ENCODE assay signal across 27 cellular contexts in genomic region chrX:135000516-135000915, GRCh38. TPM values are rescaled to one million over a fixed set of nuclear protein-coding genes. Genes with fewer than 3 reads are reported as not detected.
DNase-seq lines count a peak whose midpoint lies in the region; ATAC-seq, FAIRE-seq and TF ChIP-seq lines count a peak whose summit lies in the region.
"Had no signal": no experiment of that assay in that cellular context is flagged by ENCODE, and none has a peak within 500 bp of the region (broad histone marks: within the 10 kb centered on the region; RNA-seq: fewer than 3 reads in every experiment).

No MANE protein-coding gene starts in this region.

- H3K9me3 ChIP-seq in A549 (no peaks in the 10 kb centered on the region), ascending aorta (no peaks in the 10 kb centered on the region)
- H3K9me3 ChIP-seq: colonic mucosa, heart right ventricle, left lung, mucosa of descending colon, neutrophil had no signal

- H3K27me3 ChIP-seq in ascending aorta = no peaks in the 10 kb centered on the region
- H3K27me3 ChIP-seq: colonic mucosa, left lung, neutrophil had no signal

- intact Hi-C loops in ascending aorta (cut with DNase I) = no loop called here
- intact Hi-C loops in activated CD4-positive, alpha-beta T cell treated with anti-CD3 and anti-CD28 coated beads, Interleukin-2, amount 10 ng/mL, durations not matched to agents 24 days and 14 days (cut with micrococcal nuclease) = no loop called here

- no peak overlapping the region for H3K4me3 ChIP-seq in A549
- H3K4me3 ChIP-seq in ascending aorta = no peak overlapping the region
- H3K4me3 ChIP-seq: colonic mucosa, heart right ventricle, left lung, mucosa of descending colon had no signal

- no peaks in the 10 kb centered on the region; the same call in 1 of the 2 replicates for H3K27me3 Mint-ChIP-seq in HFFc6 (ENCODE audit: insufficient read depth)
- H3K27me3 Mint-ChIP-seq in activated CD4-positive, alpha-beta T cell treated with anti-CD3 and anti-CD28 coated beads, Interleukin-2, amount 10 ng/mL, durations not matched to agents 24 days and 14 days = peaks cover 10% of the 10 kb centered on the region
- peaks cover 20% of the 10 kb centered on the region for H3K27me3 Mint-ChIP-seq in activated naive CD4-positive, alpha-beta T cell treated with anti-CD3 and anti-CD28 coated beads, Interleukin-2, amount 10 ng/mL, durations not matched to agents 7 days and 5 days

- peaks cover 54% of the 10 kb centered on the region for H3K4me1 Mint-ChIP-seq in HFFc6 (ENCODE audit: low read depth)
- H3K4me1 Mint-ChIP-seq in activated CD4-positive, alpha-beta T cell treated with anti-CD3 and anti-CD28 coated beads, Interleukin-2, amount 10 ng/mL, durations not matched to agents 24 days and 14 days = peaks cover 9% of the 10 kb centered on the region
- peaks cover 23% of the 10 kb centered on the region for H3K4me1 Mint-ChIP-seq in activated naive CD4-positive, alpha-beta T cell treated with anti-CD3 and anti-CD28 coated beads, Interleukin-2, amount 10 ng/mL, durations not matched to agents 7 days and 5 days

- H3K4me2 ChIP-seq in A549 = peak overlapping the region; percentile 59

- TF ChIP-seq EP300 in A549 (IDR thresholded peaks at IDR 0.05) = no peak

- FAIRE-seq in A549 (lab: Jason Lieb, UNC) = no peak

- no peak for TF ChIP-seq POLR2A in A549 (IDR thresholded peaks at IDR 0.05; ENCODE audit: low read length)

- no peak for TF ChIP-seq CTCF in A549 (IDR thresholded peaks at IDR 0.05)
- no peak for TF ChIP-seq CTCF in HFFc6 (IDR thresholded peaks at IDR 0.05)
- no peak for TF ChIP-seq CTCF in ascending aorta (IDR thresholded peaks at IDR 0.05)

- DNase-seq in A549 (ENCODE audit: low read depth in 1 of 2, low spot score in 1 of 2) (peak in 1 of 2 experiments; percentile 10), HFFc6 (peak; percentile 4), ascending aorta (ENCODE audit: low spot score in 2 of 2) (no peak), hepatic stellate cell (ENCODE audit: low spot score) (peak; percentile 32), HK-2 (ENCODE audit: unreplicated experiment) (no peak)
- no peak for DNase-seq in activated CD4-positive, alpha-beta T cell treated with anti-CD3 and anti-CD28 coated beads, Interleukin-2, amount 10 ng/mL, durations not matched to agents 24 days and 14 days
- no peak for DNase-seq in activated naive CD4-positive, alpha-beta T cell treated with anti-CD3 and anti-CD28 coated beads, Interleukin-2, amount 10 ng/mL, durations not matched to agents 7 days and 5 days
- DNase-seq: activated CD4-positive, CD25-positive, alpha-beta regulatory T cell treated with anti-CD3 and anti-CD28 coated beads, Interleukin-2, amount 50 U/mL, for 72 hours; activated CD8-positive, alpha-beta memory T cell treated with anti-CD3 and anti-CD28 coated beads for 24 hours; activated naive CD4-positive, alpha-beta T cell treated with anti-CD3 and anti-CD28 coated beads for 36 hours; activated T-cell treated with anti-CD3 and anti-CD28 coated beads, Interleukin-2, amount 50 U/mL, for 48 hours; aorta; colonic mucosa; GF-D8; heart right ventricle; left lung; mucosa of descending colon; NCI-H1048; NCI-H2081; NCI-H446 treated with DMSO at 0.1 percent for 48 hours; retina; RPMI8226; stimulated activated CD8-positive, alpha-beta memory T cell treated with anti-CD3 and anti-CD28 coated beads, Interleukin-4, amount 100 ng/mL, for 48 hours had no signal

- no peaks in the 10 kb centered on the region for H3K36me3 Mint-ChIP-seq in HFFc6 (ENCODE audit: low read depth)
- H3K36me3 Mint-ChIP-seq in activated CD4-positive, alpha-beta T cell treated with anti-CD3 and anti-CD28 coated beads, Interleukin-2, amount 10 ng/mL, durations not matched to agents 24 days and 14 days (ENCODE audit: low read depth) = no peaks in the 10 kb centered on the region
- H3K36me3 Mint-ChIP-seq in activated naive CD4-positive, alpha-beta T cell treated with anti-CD3 and anti-CD28 coated beads, Interleukin-2, amount 10 ng/mL, durations not matched to agents 7 days and 5 days = no peaks in the 10 kb centered on the region
- H3K36me3 Mint-ChIP-seq: CD14-positive monocyte had no signal

- CTCF ChIA-PET in A549 (lab: Yijun Ruan, JAX) = interaction anchor here (0.8 to 2.5 kb wide), 11 partner anchors 9 to 218 kb away, joined by 3 to 20 read pairs (median 3); no protein-coding TSS in a partner anchor
- CTCF ChIA-PET in activated naive CD4-positive, alpha-beta T cell treated with anti-CD3 and anti-CD28 coated beads, Interleukin-2, amount 10 ng/mL, durations not matched to agents 7 days and 5 days (lab: Charles Lee) = interaction anchor here (1.4 kb wide), 1 partner anchor 35 kb away, joined by 4 read pairs; no protein-coding TSS in a partner anchor

- peak overlapping the region; percentile 96 for H3K27ac Mint-ChIP-seq in HFFc6
- H3K27ac Mint-ChIP-seq in activated CD4-positive, alpha-beta T cell treated with anti-CD3 and anti-CD28 coated beads, Interleukin-2, amount 10 ng/mL, durations not matched to agents 24 days and 14 days = no peak overlapping the region
- H3K27ac Mint-ChIP-seq in activated naive CD4-positive, alpha-beta T cell treated with anti-CD3 and anti-CD28 coated beads, Interleukin-2, amount 10 ng/mL, durations not matched to agents 7 days and 5 days = no peak overlapping the region
- H3K27ac Mint-ChIP-seq: activated naive CD4-positive, alpha-beta T cell treated with anti-CD3 and anti-CD28 coated beads for 36 hours; CD14-positive monocyte had no signal

- peak in 1 of 2 experiments; percentile 12; a peak in 2 of 6 replicates for ATAC-seq in A549
- no peak for ATAC-seq in GM21528 (IDR thresholded peaks at IDR 0.05; ENCODE audit: low FRiP score, unreplicated experiment)
- ATAC-seq: left lung, mucosa of descending colon had no signal

- H3K36me3 ChIP-seq in ascending aorta = no peaks in the 10 kb centered on the region
- H3K36me3 ChIP-seq: colonic mucosa, heart right ventricle, left lung, neutrophil had no signal

- POLR2A ChIA-PET in A549 (lab: Yijun Ruan, JAX) = no interaction called here

- TF ChIP-seq RAD21 in A549 (conservative IDR thresholded peaks at IDR 0.05 in 1 of 2, IDR thresholded peaks at IDR 0.05 in 1 of 2) = no peak

- WGBS in A549 (ENCODE audit: missing lambda C conversion rate) = 0% methylated on average over 1 of the region's 1 CpG

- H3K4me1 ChIP-seq in A549 (peaks cover 31% of the 10 kb centered on the region), ascending aorta (peaks cover 0 to 9% of the 10 kb centered on the region in 2 donors)
- H3K4me1 ChIP-seq: colonic mucosa, left lung had no signal

- no peaks in the 10 kb centered on the region for H3K9me3 Mint-ChIP-seq in HFFc6
- H3K9me3 Mint-ChIP-seq in activated CD4-positive, alpha-beta T cell treated with anti-CD3 and anti-CD28 coated beads, Interleukin-2, amount 10 ng/mL, durations not matched to agents 24 days and 14 days = no peaks in the 10 kb centered on the region
- H3K9me3 Mint-ChIP-seq in activated naive CD4-positive, alpha-beta T cell treated with anti-CD3 and anti-CD28 coated beads, Interleukin-2, amount 10 ng/mL, durations not matched to agents 7 days and 5 days = no peaks in the 10 kb centered on the region
- H3K9me3 Mint-ChIP-seq: activated naive CD4-positive, alpha-beta T cell treated with anti-CD3 and anti-CD28 coated beads for 36 hours had no signal

- H3K4me3 Mint-ChIP-seq in HFFc6 = peak overlapping the region; percentile 45; the same call in 1 of the 2 replicates
- H3K4me3 Mint-ChIP-seq in activated CD4-positive, alpha-beta T cell treated with anti-CD3 and anti-CD28 coated beads, Interleukin-2, amount 10 ng/mL, durations not matched to agents 24 days and 14 days = no peak overlapping the region
- H3K4me3 Mint-ChIP-seq in activated naive CD4-positive, alpha-beta T cell treated with anti-CD3 and anti-CD28 coated beads, Interleukin-2, amount 10 ng/mL, durations not matched to agents 7 days and 5 days = no peak overlapping the region
- H3K4me3 Mint-ChIP-seq: activated naive CD4-positive, alpha-beta T cell treated with anti-CD3 and anti-CD28 coated beads for 36 hours; CD14-positive monocyte had no signal

- H3K27ac ChIP-seq in A549 = peak overlapping the region; percentile 72 to 83
- H3K27ac ChIP-seq in ascending aorta = peak overlapping the region; percentile 69 to 75
- H3K27ac ChIP-seq: colonic mucosa, neutrophil had no signal

RNA-seq across cellular contexts. Expression of gene SMIM10, which starts 9.7 kb away (rescaled TPM):
- not detected in 2 replicates for polyA plus RNA-seq in A549 (2011; rRNA removed)
- polyA plus RNA-seq in A549 (2012; cell fraction: cytosol; rRNA removed) = 0.04 and 0.07 TPM in 2 replicates
- polyA plus RNA-seq in A549 (2012; cell fraction: nucleus; rRNA removed) = 0.07 TPM in 1 of 2 replicates, not detected in the other
- polyA plus RNA-seq in A549 (2017; fragmentation: RNase III; extraction: RNeasy Plus Mini Kit Qiagen cat#74134 plus additional on column Dnase treatment) = 0.14 to 0.26 TPM (median 0.26 TPM) in 3 replicates
- not detected in 2 replicates for polyA minus RNA-seq in A549 (2011; rRNA and poly(A)+ RNA removed)
- total RNA-seq in HFFc6 (2021; fragmentation: NEBNext Ultra II Directional; extraction: Animal tissue kit (Norgen Biotek cat#: 25700)) = 1 to 10 TPM; 4.4 to 6.4 (median 5.9) TPM
- 11.7 TPM for total RNA-seq in ascending aorta
- 0.65 and 0.88 TPM in 2 replicates for total RNA-seq in activated CD4-positive, alpha-beta T cell treated with anti-CD3 and anti-CD28 coated beads, Interleukin-2, amount 10 ng/mL, durations not matched to agents 24 days and 14 days
- total RNA-seq: A673 had no signal

RNA-seq across cellular contexts. Expression of gene RTL8B, which starts 21.8 kb away (rescaled TPM):
- polyA plus RNA-seq in A549 (2011; rRNA removed) = 3.7 and 6.0 TPM in 2 replicates
- 6.0 and 8.7 TPM in 2 replicates for polyA plus RNA-seq in A549 (2012; cell fraction: cytosol; rRNA removed)
- polyA plus RNA-seq in A549 (2012; cell fraction: nucleus; rRNA removed) = 3.6 and 6.2 TPM in 2 replicates
- polyA plus RNA-seq in A549 (2017; fragmentation: RNase III; extraction: RNeasy Plus Mini Kit Qiagen cat#74134 plus additional on column Dnase treatment) = 9.6 to 12.9 TPM (median 12.3 TPM) in 3 replicates
- 2.8 and 2.9 TPM in 2 replicates for polyA minus RNA-seq in A549 (2011; rRNA and poly(A)+ RNA removed)
- 10 to 100 TPM; 28.0 to 33.3 (median 30.9) TPM for total RNA-seq in HFFc6 (2021; fragmentation: NEBNext Ultra II Directional; extraction: Animal tissue kit (Norgen Biotek cat#: 25700))
- total RNA-seq in ascending aorta = 25.5 TPM
- 0.96 and 1.2 TPM in 2 replicates for total RNA-seq in activated CD4-positive, alpha-beta T cell treated with anti-CD3 and anti-CD28 coated beads, Interleukin-2, amount 10 ng/mL, durations not matched to agents 24 days and 14 days

RNA-seq across cellular contexts. Expression of gene RTL8C, which starts 31.6 kb away (rescaled TPM):
- polyA plus RNA-seq in A549 (2011; rRNA removed) = 45.6 and 72.6 TPM in 2 replicates
- polyA plus RNA-seq in A549 (2012; cell fraction: cytosol; rRNA removed) = 122 and 163 TPM in 2 replicates
- 159 and 185 TPM in 2 replicates for polyA plus RNA-seq in A549 (2012; cell fraction: nucleus; rRNA removed)
- 109 to 123 TPM (median 109 TPM) in 3 replicates for polyA plus RNA-seq in A549 (2017; fragmentation: RNase III; extraction: RNeasy Plus Mini Kit Qiagen cat#74134 plus additional on column Dnase treatment)
- polyA minus RNA-seq in A549 (2011; rRNA and poly(A)+ RNA removed) = 34.6 and 46.3 TPM in 2 replicates
- 100 to 1,000 TPM; 245 to 320 (median 263) TPM for total RNA-seq in HFFc6 (2021; fragmentation: NEBNext Ultra II Directional; extraction: Animal tissue kit (Norgen Biotek cat#: 25700))
- total RNA-seq in ascending aorta = 96.7 TPM
- 33.3 and 34.5 TPM in 2 replicates for total RNA-seq in activated CD4-positive, alpha-beta T cell treated with anti-CD3 and anti-CD28 coated beads, Interleukin-2, amount 10 ng/mL, durations not matched to agents 24 days and 14 days

RNA-seq across cellular contexts. Expression of gene RTL8A, which starts 51.4 kb away (rescaled TPM):
- polyA plus RNA-seq in A549 (2011; rRNA removed) (74.8 and 142 TPM in 2 replicates), A549 (2017; fragmentation: RNase III; extraction: RNeasy Plus Mini Kit Qiagen cat#74134 plus additional on column Dnase treatment) (130 to 138 TPM (median 137 TPM) in 3 replicates)
- polyA plus RNA-seq in A549 (2012; cell fraction: cytosol; rRNA removed) = 162 and 195 TPM in 2 replicates
- polyA plus RNA-seq in A549 (2012; cell fraction: nucleus; rRNA removed) = 111 and 124 TPM in 2 replicates
- 43.0 and 46.1 TPM in 2 replicates for polyA minus RNA-seq in A549 (2011; rRNA and poly(A)+ RNA removed)
- total RNA-seq in HFFc6 (2021; fragmentation: NEBNext Ultra II Directional; extraction: Animal tissue kit (Norgen Biotek cat#: 25700)) = 10 to 100 TPM; 37.1 to 51.0 (median 40.4) TPM
- total RNA-seq in ascending aorta = 31.5 TPM
- 13.5 and 14.8 TPM in 2 replicates for total RNA-seq in activated CD4-positive, alpha-beta T cell treated with anti-CD3 and anti-CD28 coated beads, Interleukin-2, amount 10 ng/mL, durations not matched to agents 24 days and 14 days

Comparison
In these comparisons a context has a peak if more than half of its experiments do, and no peak if none do; other contexts are left out.
1. DNase-seq: peak in HFFc6 (single experiment) and hepatic stellate cell (single experiment); none in ascending aorta (0 of 2), HK-2 (single experiment), activated CD4-positive, alpha-beta T cell treated with anti-CD3 and anti-CD28 coated beads, Interleukin-2, amount 10 ng/mL, durations not matched to agents 24 days and 14 days (single experiment) and activated naive CD4-positive, alpha-beta T cell treated with anti-CD3 and anti-CD28 coated beads, Interleukin-2, amount 10 ng/mL, durations not matched to agents 7 days and 5 days (single experiment).
2. RNA of gene RTL8B, which starts 21.8 kb away (total RNA-seq): 28.0 to 33.3 TPM in HFFc6 and 25.5 TPM in ascending aorta (single experiment); 0.96 to 1.2 TPM in activated CD4-positive, alpha-beta T cell treated with anti-CD3 and anti-CD28 coated beads, Interleukin-2, amount 10 ng/mL, durations not matched to agents 24 days and 14 days; every median in the first group is over 10 times any median in the second.